ENCODE assay signal across 16 cellular contexts in the genomic region with DNA sequence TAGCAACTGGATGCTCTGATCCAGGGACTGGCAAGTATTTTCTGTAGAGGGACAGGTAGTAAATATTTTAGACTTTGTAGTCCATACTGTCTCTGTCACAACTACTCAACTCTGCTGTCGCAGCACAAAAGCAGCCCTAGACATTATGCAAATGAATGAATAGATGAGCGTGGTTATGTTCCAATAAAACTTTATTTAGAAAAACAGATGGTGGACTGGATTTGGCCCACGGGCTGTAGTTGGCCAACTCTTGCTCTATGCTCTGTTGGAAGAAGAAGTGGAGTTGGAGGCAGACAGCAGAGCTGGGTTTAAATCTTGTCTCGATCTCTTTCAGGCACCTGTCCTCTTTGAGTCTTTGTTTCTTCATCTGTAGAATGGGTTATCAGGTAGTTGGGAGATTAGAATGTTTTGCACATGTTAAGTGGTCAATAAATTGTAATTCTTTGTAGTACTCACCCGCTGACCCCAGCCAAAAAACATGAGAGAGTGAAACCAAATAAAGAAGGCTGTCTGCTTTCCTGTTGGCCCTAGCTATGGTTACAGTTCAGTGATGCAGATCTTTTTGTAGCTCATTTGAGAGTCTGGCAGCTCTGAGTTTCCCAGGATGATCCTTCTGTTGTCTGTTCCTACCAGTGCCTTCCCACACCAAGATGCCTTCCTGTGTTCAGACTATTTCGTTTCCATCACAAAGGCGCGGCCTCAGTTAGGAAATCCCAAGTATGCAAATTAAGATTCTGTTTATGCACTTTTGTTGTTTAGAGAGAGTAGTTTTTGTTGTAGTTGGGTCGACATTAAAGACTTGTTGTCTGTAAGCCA.
DNase-seq lines count a peak whose midpoint lies in the region; ATAC-seq and TF ChIP-seq lines count a peak whose summit lies in the region.
"Had no signal": no experiment of that assay in that cellular context is flagged by ENCODE, and none has a peak within 500 bp of the region (broad histone marks: within the 10 kb centered on the region; RNA-seq: fewer than 3 reads in every experiment).

No MANE protein-coding gene starts in this region.

- H3K27ac ChIP-seq in H9 (ENCODE audit: insufficient read length, low read depth, low read length) = peak overlapping the region; percentile 82
- H3K27ac ChIP-seq in mesendoderm (ENCODE audit: low read depth, low read length) = peak overlapping the region; percentile 71
- H3K27ac ChIP-seq: pancreas, sigmoid colon, thyroid gland had no signal

- no peaks in the 10 kb centered on the region for H4K20me1 ChIP-seq in H9 (ENCODE audit: control insufficient read depth, insufficient read depth, insufficient read length)

- H4K8ac ChIP-seq in H9 (replicated peaks; ENCODE audit: insufficient read length, low read depth, low read length) (no peak overlapping the region), mesendoderm (ENCODE audit: low read depth, low read length) (no peak overlapping the region)

- H2BK15ac ChIP-seq in H9 (ENCODE audit: low read depth, low read length) (no peak overlapping the region), mesendoderm (replicated peaks; ENCODE audit: low read depth) (no peak overlapping the region)

- no peaks in the 10 kb centered on the region for H3K36me3 ChIP-seq in mesendoderm (ENCODE audit: control insufficient read depth, insufficient read depth, low read length)
- H3K36me3 ChIP-seq: pancreas, sigmoid colon, thyroid gland had no signal

- H3K4me1 ChIP-seq in H9 (ENCODE audit: insufficient read depth, low read length) = peaks cover 2% of the 10 kb centered on the region; the same call in 1 of the 2 replicates
- peaks cover 17% of the 10 kb centered on the region for H3K4me1 ChIP-seq in mesendoderm (ENCODE audit: control insufficient read depth, low read depth, low read length)
- H3K4me1 ChIP-seq: pancreas, sigmoid colon, thyroid gland had no signal

- H3K27ac Mint-ChIP-seq in H9 = peak overlapping the region in 1 of 3 experiments; percentile 69; a peak in 3 of 7 replicates
- H3K27ac Mint-ChIP-seq: stimulated activated naive B cell treated with anti-CD40 and anti-IgM and Interleukin-4, amounts not matched to agents 10 μg/mL and 1 μg/mL and 100 μg/mL, for 72 hours; T-cell had no signal

- H3K56ac ChIP-seq in H9 (ENCODE audit: insufficient read length, low read depth, low read length) (no peak overlapping the region), mesendoderm (ENCODE audit: low read length) (peak overlapping the region; percentile 84)

- H3K36me3 Mint-ChIP-seq in H9 (ENCODE audit: insufficient read depth in 1 of 3, low read depth in 3 of 3) = no peaks in the 10 kb centered on the region
- H3K36me3 Mint-ChIP-seq: stimulated activated naive B cell treated with anti-CD40 and anti-IgM and Interleukin-4, amounts not matched to agents 10 μg/mL and 1 μg/mL and 100 μg/mL, for 72 hours; T-cell had no signal

- no peaks in the 10 kb centered on the region; the same call in 1 of the 2 replicates for H3K27me3 Mint-ChIP-seq in H9 (ENCODE audit: low read depth)

- in situ Hi-C loops in Caki2 (cut with HindIII; ENCODE audit: low pct_unique_long_range_greater_than_20kb, low sequenced_read_pairs) = no loop called here

- no peak overlapping the region for H3K4ac ChIP-seq in H9 (ENCODE audit: low read depth, low read length)
- no peak overlapping the region for H3K4ac ChIP-seq in mesendoderm (ENCODE audit: low read depth, low read length)

- H3K9me3 ChIP-seq in H9 (ENCODE audit: control insufficient read depth, low read depth, low read length) = no peaks in the 10 kb centered on the region
- H3K9me3 ChIP-seq: pancreas, sigmoid colon, thyroid gland had no signal

- no peak overlapping the region for H2AK5ac ChIP-seq in H9 (ENCODE audit: insufficient read length, low read length)
- no peak overlapping the region for H2AK5ac ChIP-seq in mesendoderm (ENCODE audit: low read length)

- no peak overlapping the region for H2BK20ac ChIP-seq in H9 (ENCODE audit: low read depth, low read length, poor library complexity, severe bottlenecking)

- H3K18ac ChIP-seq in H9 (ENCODE audit: insufficient read length, low read depth, low read length) (no peak overlapping the region), mesendoderm (ENCODE audit: low read length) (peak overlapping the region; percentile 45)

- H3T11ph ChIP-seq in H9 (ENCODE audit: low read length) = no peak overlapping the region

- H3K14ac ChIP-seq in H9 (ENCODE audit: insufficient read depth, low read length) = no peak overlapping the region

- no peak overlapping the region for H3K4me3 ChIP-seq in mesendoderm (ENCODE audit: low read length)
- H3K4me3 ChIP-seq: lung, pancreas, sigmoid colon, thyroid gland had no signal

- H3K4me2 ChIP-seq in H9 (ENCODE audit: insufficient read depth, insufficient read length, low read length) (peak overlapping the region; percentile 18), mesendoderm (ENCODE audit: low read length) (no peak overlapping the region)

- no peak overlapping the region for H2AFZ ChIP-seq in H9 (ENCODE audit: low read length)

- no peak for ATAC-seq in GM21737 (IDR thresholded peaks at IDR 0.05; ENCODE audit: unreplicated experiment)
- ATAC-seq: pancreas; stimulated activated naive B cell treated with anti-CD40 and anti-IgM and Interleukin-4, amounts not matched to agents 10 μg/mL and 1 μg/mL and 100 μg/mL, for 72 hours; T-cell had no signal

- no peak overlapping the region for H2BK5ac ChIP-seq in H9 (ENCODE audit: insufficient read length, low read length)
- no peak overlapping the region for H2BK5ac ChIP-seq in mesendoderm (ENCODE audit: low read length)

- no peak overlapping the region for H2BK120ac ChIP-seq in H9 (ENCODE audit: low read depth, low read length, poor library complexity, severe bottlenecking)
- H2BK120ac ChIP-seq in mesendoderm (ENCODE audit: low read depth, low read length) = no peak overlapping the region

- H3K9ac ChIP-seq in H9 (ENCODE audit: extremely low read depth, insufficient read length, low read length) = no peak overlapping the region
- no peak overlapping the region for H3K9ac ChIP-seq in mesendoderm (ENCODE audit: low read length)

- H2BK12ac ChIP-seq in H9 (ENCODE audit: insufficient read length, low read depth, low read length) = no peak overlapping the region

- peak; percentile 8 for DNase-seq in Caki2 (ENCODE audit: low read depth)
- peak; percentile 57 for DNase-seq in H9
- peak; percentile 78 for DNase-seq in cerebellum (ENCODE audit: low spot score)
- DNase-seq in mesendoderm = peak; percentile 18
- no peak for DNase-seq in activated naive CD4-positive, alpha-beta T cell treated with Interleukin-2 at 50 U/mL for 16 hours
- no peak for DNase-seq in NCI-H1105 (lab: John Stamatoyannopoulos, UW)
- DNase-seq: activated gamma-delta T cell treated with Interleukin-2 at 50 U/mL for 16 hours; NCI-H526; pancreas; SIG-M5; sigmoid colon; stimulated activated naive B cell treated with anti-CD40 and anti-IgM and Interleukin-4, amounts not matched to agents 10 μg/mL and 1 μg/mL and 100 μg/mL, for 72 hours; T-cell had no signal

- peaks cover 11 to 16% of the 10 kb centered on the region in 2 experiments for H3K4me1 Mint-ChIP-seq in H9

- H3K27me3 ChIP-seq in H9 (ENCODE audit: insufficient read depth, low read length) (no peaks in the 10 kb centered on the region), mesendoderm (ENCODE audit: insufficient read depth, low read length, poor library complexity) (no peaks in the 10 kb centered on the region)
- H3K27me3 ChIP-seq: thyroid gland had no signal

- H3K9me3 Mint-ChIP-seq in H9 = no peaks in the 10 kb centered on the region
- H3K9me3 Mint-ChIP-seq: stimulated activated naive B cell treated with anti-CD40 and anti-IgM and Interleukin-4, amounts not matched to agents 10 μg/mL and 1 μg/mL and 100 μg/mL, for 72 hours had no signal

- H3K79me2 ChIP-seq in H9 (ENCODE audit: insufficient read depth, low read length) (no peaks in the 10 kb centered on the region), mesendoderm (ENCODE audit: control insufficient read depth, insufficient read depth, low read length) (no peaks in the 10 kb centered on the region)

- H3K4me3 Mint-ChIP-seq in H9 = peak overlapping the region; percentile 3 to 12; a peak in 3 of 5 replicates
- H3K4me3 Mint-ChIP-seq: stimulated activated naive B cell treated with anti-CD40 and anti-IgM and Interleukin-4, amounts not matched to agents 10 μg/mL and 1 μg/mL and 100 μg/mL, for 72 hours; T-cell had no signal

- no peak overlapping the region for H4K5ac ChIP-seq in H9 (ENCODE audit: insufficient read length, low read depth, low read length)
- no peak overlapping the region for H4K5ac ChIP-seq in mesendoderm (ENCODE audit: low read length)

- no peaks in the 10 kb centered on the region for H3K23me2 ChIP-seq in H9 (ENCODE audit: insufficient read length, low read depth, low read length, poor library complexity, severe bottlenecking)

- no peak for TF ChIP-seq CTCF in H9 (conservative IDR thresholded peaks at IDR 0.05)

- H4K91ac ChIP-seq in H9 (ENCODE audit: insufficient read length, low read depth, low read length) = no peak overlapping the region

- WGBS in H9 (ENCODE audit: extremely low coverage, insufficient read length, low lambda C conversion rate) = no CpG with 5 or more reads among the region's 9 CpGs
- WGBS in mesendoderm (ENCODE audit: extremely low coverage, insufficient coverage, low lambda C conversion rate) = no CpG with 5 or more reads among the region's 9 CpGs

- no peaks in the 10 kb centered on the region for H3K79me1 ChIP-seq in H9 (ENCODE audit: insufficient read depth, low read depth, low read length, poor library complexity, severe bottlenecking)
- no peaks in the 10 kb centered on the region for H3K79me1 ChIP-seq in mesendoderm (ENCODE audit: low read length)

- no peak overlapping the region for H3K23ac ChIP-seq in H9 (ENCODE audit: insufficient read length, low read depth, low read length)
- H3K23ac ChIP-seq in mesendoderm (ENCODE audit: low read length) = no peak overlapping the region

Comparison
In these comparisons a context has a peak if more than half of its experiments do, and no peak if none do; other contexts are left out.
1. DNase-seq: peak in Caki2 (single experiment), H9 (single experiment), cerebellum (single experiment) and mesendoderm (single experiment); none in activated naive CD4-positive, alpha-beta T cell treated with Interleukin-2 at 50 U/mL for 16 hours (single experiment) and NCI-H1105 (single experiment).